In genomic region chr16:75475420-75475847, GRCh38 we compare ENCODE assay signal across 22 cellular contexts. TPM values are rescaled to one million over a fixed set of nuclear protein-coding genes. Genes with fewer than 3 reads are reported as not detected.
A peak's percentile ranks its signal among the peaks of the same experiment; 100 is the strongest.
DNase-seq lines count a peak whose midpoint lies in the region; ATAC-seq, FAIRE-seq and TF ChIP-seq lines count a peak whose summit lies in the region.
"Had no signal": no experiment of that assay in that cellular context is flagged by ENCODE, and none has a peak within 500 bp of the region (broad histone marks: within the 10 kb centered on the region; RNA-seq: fewer than 3 reads in every experiment).

No MANE protein-coding gene starts in this region.

- H3K79me1 ChIP-seq in H1 (ENCODE audit: low read depth, low read length): no peaks in the 10 kb centered on the region

- H3F3A ChIP-seq in GM23338 (replicated peaks; ENCODE audit: low read depth): no peaks in the 10 kb centered on the region

- TF ChIP-seq POLR2A in H1 (IDR thresholded peaks at IDR 0.05; ENCODE audit: control extremely low read depth in 1 of 2, low read depth in 2 of 2, low read length in 2 of 2): no peak

- WGBS in H1 (ENCODE audit: extremely low coverage in 1 of 2, insufficient coverage in 1 of 2, insufficient read length in 1 of 2, insufficient replicate concordance in 2 of 2, low coverage in 1 of 2, low lambda C conversion rate in 2 of 2, missing lambda C conversion rate in 1 of 2), 2 experiments: 83% methylated on average over 2 of the region's 2 CpGs; no CpG with 5 or more reads in 1 of the 2 experiments

- H3K27me3 ChIP-seq in GM23338 (ENCODE audit: insufficient read depth) (no peaks in the 10 kb centered on the region), H1 (replicated peaks in 1 of 4; ENCODE audit: control insufficient read depth in 3 of 4, extremely low read depth in 1 of 4, insufficient read depth in 3 of 4, low read length in 3 of 4) (no peaks in the 10 kb centered on the region)
- H3K27me3 ChIP-seq: BLaER1 treated with 17β-estradiol and CSF1 and Interleukin-3, amounts not matched to agents 10 nM and 100 nM; SJSA1 had no signal

- no peak overlapping the region for H4K5ac ChIP-seq in H1 (ENCODE audit: insufficient read length, low read depth, low read length)

- FAIRE-seq in HTR-8/SVneo (lab: Jason Lieb, UNC) (peak; percentile 68), H1 (lab: Jason Lieb, UNC) (no peak)
- FAIRE-seq: GM12891 had no signal

- H3K4me3 ChIP-seq in GM23338 (no peak overlapping the region), H1 (ENCODE audit: extremely low read depth in 1 of 4, insufficient read depth in 2 of 4, low read depth in 3 of 4, low read length in 4 of 4) (no peak overlapping the region)
- H3K4me3 ChIP-seq: BLaER1 treated with 17β-estradiol and CSF1 and Interleukin-3, amounts not matched to agents 10 nM and 100 nM; SJSA1 had no signal

- no peak overlapping the region for H4K91ac ChIP-seq in H1 (replicated peaks; ENCODE audit: insufficient read length, low read length)

- TF ChIP-seq RAD21 in H1 (IDR thresholded peaks at IDR 0.05 in 1 of 2, conservative IDR thresholded peaks at IDR 0.05 in 1 of 2; ENCODE audit: low read depth in 2 of 2, low read length in 2 of 2): no peak

- H2AFZ ChIP-seq in GM23338: no peak overlapping the region
- H2AFZ ChIP-seq in H1 (ENCODE audit: low read length): no peak overlapping the region

- H3K27ac Mint-ChIP-seq in GM23338: no peak overlapping the region

- H3K23ac ChIP-seq in H1 (ENCODE audit: insufficient read length): no peak overlapping the region

- H4K20me1 ChIP-seq in GM23338 (replicated peaks; ENCODE audit: insufficient read depth) (no peaks in the 10 kb centered on the region; the same call in 1 of the 2 replicates), H1 (replicated peaks in 1 of 2; ENCODE audit: control insufficient read depth in 1 of 2, insufficient read depth in 2 of 2, low read length in 2 of 2) (peaks cover 0 to 2% of the 10 kb centered on the region in 2 experiments)
- H4K20me1 ChIP-seq: BLaER1 treated with 17β-estradiol and CSF1 and Interleukin-3, amounts not matched to agents 10 nM and 100 nM had no signal

- H2BK20ac ChIP-seq in H1 (ENCODE audit: low read length): no peak overlapping the region

- DNase-seq in GM23338 (ENCODE audit: low spot score) (no peak), HTR-8/SVneo (ENCODE audit: insufficient read length, low spot score) (no peak), H1 (ENCODE audit: low read depth in 1 of 2, low spot score in 2 of 2) (no peak), posterior vena cava (ENCODE audit: low spot score) (peak; percentile 47), kidney glomerular epithelial cell (lab: John Stamatoyannopoulos, UW) (no peak), cortex of kidney (lab: John Stamatoyannopoulos, UW) (no peak)
- DNase-seq: Caco-2; CD4-positive, alpha-beta memory T cell; DND-41; GOT3; KBM-7; MM.1S; NCI-H1048; NCI-H1417 treated with DMSO at 0.1 percent for 48 hours; NCI-H187; NCI-H446 treated with DMSO at 0.1 percent for 48 hours; NCI-H526 treated with DMSO at 0.1 percent for 48 hours had no signal

- no peak overlapping the region for H3K4ac ChIP-seq in H1 (replicated peaks; ENCODE audit: insufficient read length, low read depth, low read length)

- peaks cover 32% of the 10 kb centered on the region for H3K36me3 Mint-ChIP-seq in GM23338 (ENCODE audit: low read depth)
- H3K36me3 Mint-ChIP-seq: CD4-positive, alpha-beta memory T cell had no signal

- H3K23me2 ChIP-seq in H1 (ENCODE audit: low read depth, low read length): no peaks in the 10 kb centered on the region

- no peaks in the 10 kb centered on the region; the same call in 2 of the 3 replicates for H3K9me3 Mint-ChIP-seq in GM23338
- H3K9me3 Mint-ChIP-seq: CD4-positive, alpha-beta memory T cell had no signal

- H3K27ac ChIP-seq in GM23338 (ENCODE audit: low read depth): peak overlapping the region; percentile 19; the same call in 1 of the 2 replicates
- H3K27ac ChIP-seq in H1 (ENCODE audit: low read depth, low read length): no peak overlapping the region
- H3K27ac ChIP-seq: BLaER1 treated with 17β-estradiol and CSF1 and Interleukin-3, amounts not matched to agents 10 nM and 100 nM; SJSA1 had no signal

- CTCF ChIA-PET in H1 (lab: Charles Lee; ENCODE audit: partially characterized antibody): interaction anchor here (0.9 to 9.9 kb wide), 4 partner anchors 11 to 116 kb away, joined by 3 to 127 read pairs (median 4); no protein-coding TSS in a partner anchor

- no peak overlapping the region for H3K4me3 Mint-ChIP-seq in GM23338
- H3K4me3 Mint-ChIP-seq: CD4-positive, alpha-beta memory T cell had no signal

- no peak for TF ChIP-seq EP300 in H1 (IDR thresholded peaks at IDR 0.05; ENCODE audit: borderline replicate concordance in 1 of 2, low read depth in 2 of 2, low read length in 2 of 2)

- no peak overlapping the region for H3K4me2 ChIP-seq in GM23338
- no peak overlapping the region for H3K4me2 ChIP-seq in H1 (ENCODE audit: insufficient read depth in 1 of 2, low read depth in 2 of 2, low read length in 2 of 2)
- H3K4me2 ChIP-seq: BLaER1 treated with 17β-estradiol and CSF1 and Interleukin-3, amounts not matched to agents 10 nM and 100 nM had no signal

- POLR2A ChIA-PET in H1 (lab: Charles Lee; ENCODE audit: partially characterized antibody): interaction anchor here (1.3 kb wide), 1 partner anchor 20 kb away, joined by 5 read pairs; the partner anchor contains the start of gene CHST6

- no peak overlapping the region for H3K56ac ChIP-seq in H1 (replicated peaks; ENCODE audit: insufficient read length, low read depth, low read length)

- H3K79me2 ChIP-seq in GM23338 (replicated peaks; ENCODE audit: insufficient read depth): no peaks in the 10 kb centered on the region
- no peaks in the 10 kb centered on the region for H3K79me2 ChIP-seq in H1 (ENCODE audit: control insufficient read depth in 1 of 2, insufficient read depth in 2 of 2, low read length in 2 of 2)

- peaks cover 16% of the 10 kb centered on the region for H3K27me3 Mint-ChIP-seq in GM23338 (ENCODE audit: insufficient read depth, low read depth, poor library complexity)

- H3K9me2 ChIP-seq in GM23338 (ENCODE audit: insufficient read depth): no peaks in the 10 kb centered on the region; the same call in 1 of the 2 replicates

- intact Hi-C loops in posterior vena cava (cut with DNase I): loop anchor here in 1 of 2 donors (10.0 kb wide), 1 partner anchor 289 kb away; no protein-coding TSS in a partner anchor

- H3K18ac ChIP-seq in H1 (ENCODE audit: extremely low read depth, low read length): no peak overlapping the region

- H3K9me3 ChIP-seq in H1 (ENCODE audit: insufficient read depth in 2 of 2, low read depth in 1 of 2, low read length in 1 of 2): 0 out of 4 replicates have a peak, but pooled peaks cover 0 to 3% of the 10 kb centered on the region in 2 experiments
- H3K9me3 ChIP-seq: BLaER1 treated with 17β-estradiol and CSF1 and Interleukin-3, amounts not matched to agents 10 nM and 100 nM; Caco-2; SJSA1 had no signal

- no peak for ATAC-seq in GM23338
- ATAC-seq in GM18868 (IDR thresholded peaks at IDR 0.05; ENCODE audit: unreplicated experiment): no peak
- ATAC-seq: Right ventricle myocardium inferior had no signal

- no peak overlapping the region for H3K14ac ChIP-seq in H1 (ENCODE audit: insufficient read length)

- H2BK15ac ChIP-seq in H1 (ENCODE audit: low read length): 0 out of 2 replicates have a peak overlapping the region, but pooled peaks have one; percentile 46

- H3K36me3 ChIP-seq in GM23338 (ENCODE audit: insufficient read depth) (no peaks in the 10 kb centered on the region), H1 (ENCODE audit: control insufficient read depth in 2 of 4, insufficient read depth in 4 of 4, low read length in 3 of 4) (peaks cover 0 to 23% (median 10%) of the 10 kb centered on the region in 4 experiments; a peak in 7 of 8 replicates)
- H3K36me3 ChIP-seq: SJSA1 had no signal

- TF ChIP-seq CTCF in GM23338 (conservative IDR thresholded peaks at IDR 0.05; ENCODE audit: low read depth in 2 of 2) (no peak), H1 (IDR thresholded peaks at IDR 0.05; ENCODE audit: control extremely low read depth in 1 of 3, insufficient read depth in 1 of 3, low read depth in 1 of 3, low read length in 3 of 3) (no peak)

- H3K4me1 ChIP-seq in GM23338 (ENCODE audit: insufficient read depth): no peaks in the 10 kb centered on the region
- H3K4me1 ChIP-seq in H1 (replicated peaks in 1 of 4; ENCODE audit: control insufficient read depth in 3 of 4, insufficient read depth in 4 of 4, low read length in 3 of 4): peaks cover 1 to 6% (median 5%) of the 10 kb centered on the region in 4 experiments; a peak in 6 of 7 replicates
- H3K4me1 ChIP-seq: Caco-2, SJSA1 had no signal

- no peak overlapping the region for H3K9ac ChIP-seq in H1 (replicated peaks in 1 of 4; ENCODE audit: extremely low read depth in 1 of 4, low read depth in 3 of 4, low read length in 3 of 4)
- H3K9ac ChIP-seq: BLaER1 treated with 17β-estradiol and CSF1 and Interleukin-3, amounts not matched to agents 10 nM and 100 nM had no signal

- H2BK12ac ChIP-seq in H1 (ENCODE audit: low read depth, low read length): 0 out of 2 replicates have a peak overlapping the region, but pooled peaks have one; percentile 75

- no peak overlapping the region for H2BK120ac ChIP-seq in H1 (replicated peaks; ENCODE audit: low read depth, low read length)

- H4K8ac ChIP-seq in H1 (ENCODE audit: extremely low read depth, insufficient read depth, low read length): peak overlapping the region; percentile 1; the same call in 1 of the 2 replicates

- no peak overlapping the region for H2AK5ac ChIP-seq in H1 (ENCODE audit: low read depth, low read length)

- H3K4me1 Mint-ChIP-seq in GM23338: peaks cover 12% of the 10 kb centered on the region

- H2BK5ac ChIP-seq in H1 (ENCODE audit: low read depth, low read length): peak overlapping the region; percentile 12; the same call in 1 of the 2 replicates

RNA-seq across cellular contexts. Expression of gene TMEM170A, which starts 10.9 kb away (rescaled TPM):
- total RNA-seq in GM23338 (2014; rRNA removed; shearing (Covaris generic)): 68.5 and 72.0 TPM in 2 replicates
- 28.5 and 31.0 TPM in 2 replicates for polyA plus RNA-seq in GM23338 (2016; fragmentation: Nextera tagmentation; extraction: Ambion mirVana)
- total RNA-seq in H1 (2021; fragmentation: NEBNext Ultra II Directional; extraction: Animal tissue kit (Norgen Biotek cat#: 25700)): 52.8 and 56.6 TPM in 2 replicates
- 21.1 and 22.9 TPM in 2 replicates for polyA plus RNA-seq in H1 (2011; rRNA removed)
- polyA plus RNA-seq in H1 (2011; cell fraction: cytosol; rRNA removed): 25.1 TPM
- 12.3 TPM for polyA plus RNA-seq in H1 (2011; cell fraction: nucleus; rRNA removed)
- polyA plus RNA-seq in H1 (2012, experiment 1 of 2): 18.4 to 30.7 TPM (median 23.8 TPM) in 4 replicates
- polyA plus RNA-seq in H1 (2012, experiment 2 of 2): 9.8 TPM
- 31.1 TPM for polyA plus RNA-seq in H1 (2013, experiment 1 of 2)
- polyA plus RNA-seq in H1 (2013, experiment 2 of 2): 37.3 TPM
- 45.5 and 49.2 TPM in 2 replicates for polyA minus RNA-seq in H1 (2011; rRNA and poly(A)+ RNA removed)
- 22.3 TPM for polyA minus RNA-seq in H1 (2011; cell fraction: cytosol; rRNA and poly(A)+ RNA removed)
- polyA minus RNA-seq in H1 (2011; cell fraction: nucleus; rRNA and poly(A)+ RNA removed): 27.2 TPM
- 10 to 100 TPM; 14.3 to 16.9 TPM for total RNA-seq in posterior vena cava

RNA-seq across cellular contexts. Expression of gene CHST6, which starts 19.8 kb away (rescaled TPM):
- total RNA-seq in GM23338 (2014; rRNA removed; shearing (Covaris generic)): 13.2 and 22.2 TPM in 2 replicates
- 2.7 and 3.3 TPM in 2 replicates for polyA plus RNA-seq in GM23338 (2016; fragmentation: Nextera tagmentation; extraction: Ambion mirVana)
- 25.4 and 26.4 TPM in 2 replicates for total RNA-seq in H1 (2021; fragmentation: NEBNext Ultra II Directional; extraction: Animal tissue kit (Norgen Biotek cat#: 25700))
- 18.2 and 26.5 TPM in 2 replicates for polyA plus RNA-seq in H1 (2011; rRNA removed)
- polyA plus RNA-seq in H1 (2011; cell fraction: cytosol; rRNA removed): 15.2 TPM
- polyA plus RNA-seq in H1 (2011; cell fraction: nucleus; rRNA removed): 27.0 TPM
- polyA plus RNA-seq in H1 (2012, experiment 1 of 2): 11.5 to 16.3 TPM (median 14.7 TPM) in 4 replicates
- polyA plus RNA-seq in H1 (2012, experiment 2 of 2): 14.3 TPM
- 14.9 TPM for polyA plus RNA-seq in H1 (2013, experiment 1 of 2)
- polyA plus RNA-seq in H1 (2013, experiment 2 of 2): 15.6 TPM
- polyA minus RNA-seq in H1 (2011; rRNA and poly(A)+ RNA removed): 20.6 and 25.1 TPM in 2 replicates
- 20.6 TPM for polyA minus RNA-seq in H1 (2011; cell fraction: cytosol; rRNA and poly(A)+ RNA removed)
- 18.2 TPM for polyA minus RNA-seq in H1 (2011; cell fraction: nucleus; rRNA and poly(A)+ RNA removed)
- 1 to 10 TPM in 1 of 2 donors, under 1 TPM in 1; 0.86 to 1.6 TPM for total RNA-seq in posterior vena cava
- total RNA-seq: SJSA1 had no signal
- polyA plus RNA-seq: CD4-positive, alpha-beta memory T cell had no signal

RNA-seq across cellular contexts. Expression of gene CFDP1, which starts 42.1 kb away (rescaled TPM):
- 89.9 and 90.3 TPM in 2 replicates for total RNA-seq in GM23338 (2014; rRNA removed; shearing (Covaris generic))
- 199 and 224 TPM in 2 replicates for polyA plus RNA-seq in GM23338 (2016; fragmentation: Nextera tagmentation; extraction: Ambion mirVana)
- total RNA-seq in H1 (2021; fragmentation: NEBNext Ultra II Directional; extraction: Animal tissue kit (Norgen Biotek cat#: 25700)): 76.9 and 77.3 TPM in 2 replicates
- polyA plus RNA-seq in H1 (2011; rRNA removed): 22.5 and 25.5 TPM in 2 replicates
- polyA plus RNA-seq in H1 (2011; cell fraction: cytosol; rRNA removed): 75.0 TPM
- polyA plus RNA-seq in H1 (2011; cell fraction: nucleus; rRNA removed): 10.9 TPM
- polyA plus RNA-seq in H1 (2012, experiment 1 of 2): 79.8 to 101 TPM (median 87.5 TPM) in 4 replicates
- 16.6 TPM for polyA plus RNA-seq in H1 (2012, experiment 2 of 2)
- polyA plus RNA-seq in H1 (2013, experiment 1 of 2): 108 TPM
- polyA plus RNA-seq in H1 (2013, experiment 2 of 2): 114 TPM
- polyA minus RNA-seq in H1 (2011; rRNA and poly(A)+ RNA removed): 15.2 and 27.2 TPM in 2 replicates
- 17.5 TPM for polyA minus RNA-seq in H1 (2011; cell fraction: cytosol; rRNA and poly(A)+ RNA removed)
- 39.8 TPM for polyA minus RNA-seq in H1 (2011; cell fraction: nucleus; rRNA and poly(A)+ RNA removed)
- 10 to 100 TPM; 45.3 to 54.4 TPM for total RNA-seq in posterior vena cava
